Comparison of ENCODE assay signal across 18 cellular contexts in genomic region chr6:132234356-132234755, GRCh38.
DNase-seq lines count a peak whose midpoint lies in the region; ATAC-seq, FAIRE-seq and TF ChIP-seq lines count a peak whose summit lies in the region.
"Had no signal": no experiment of that assay in that cellular context is flagged by ENCODE, and none has a peak within 500 bp of the region (broad histone marks: within the 10 kb centered on the region; RNA-seq: fewer than 3 reads in every experiment).

No MANE protein-coding gene starts in this region.

- H3K27me3 ChIP-seq in BLaER1: no peaks in the 10 kb centered on the region
- H3K27me3 ChIP-seq in SJSA1 (replicated peaks): no peaks in the 10 kb centered on the region
- no peaks in the 10 kb centered on the region for H3K27me3 ChIP-seq in keratinocyte (ENCODE audit: control insufficient read depth, extremely low read depth, insufficient read depth, low read length)

- no peaks in the 10 kb centered on the region for H3K9me1 ChIP-seq in keratinocyte (ENCODE audit: control insufficient read depth, extremely low read depth, insufficient read depth, low read length)

- no peak overlapping the region for H2AFZ ChIP-seq in keratinocyte (ENCODE audit: control insufficient read depth, low read length)
- H2AFZ ChIP-seq: GM23248 had no signal

- no peaks in the 10 kb centered on the region for H3K36me3 ChIP-seq in BLaER1
- H3K36me3 ChIP-seq in HEK293 (ENCODE audit: control insufficient read depth in 2 of 2, insufficient read depth in 1 of 2, low read length in 2 of 2): no peaks in the 10 kb centered on the region
- H3K36me3 ChIP-seq in SJSA1: no peaks in the 10 kb centered on the region
- H3K36me3 ChIP-seq in keratinocyte (ENCODE audit: control insufficient read depth in 2 of 2, extremely low read depth in 1 of 2, insufficient read depth in 2 of 2, low read length in 2 of 2): no peaks in the 10 kb centered on the region
- H3K36me3 ChIP-seq: HAP-1 had no signal

- DNase-seq in SJSA1 (ENCODE audit: low read depth in 1 of 2, low spot score in 2 of 2): no peak
- no peak for DNase-seq in keratinocyte (ENCODE audit: low read depth, low spot score)
- DNase-seq in RCC 7860 (ENCODE audit: low spot score): no peak
- no peak for DNase-seq in GM19238 (ENCODE audit: insufficient read length, low spot score)
- no peak for DNase-seq in NCI-H82 (lab: John Stamatoyannopoulos, UW)
- DNase-seq: 8988T; C1 segment of cervical spinal cord; CD4-positive, alpha-beta T cell; DMS153; DMS79; GM23248 had no signal

- no peak for ATAC-seq in esophagus mucosa
- ATAC-seq: GM12878, K562 had no signal

- peaks cover 15% of the 10 kb centered on the region for H3K4me1 ChIP-seq in BLaER1
- H3K4me1 ChIP-seq in HEK293 (ENCODE audit: control insufficient read depth, insufficient read depth, low read length): no peaks in the 10 kb centered on the region
- peaks cover 47% of the 10 kb centered on the region for H3K4me1 ChIP-seq in SJSA1 (replicated peaks)
- peaks cover 9% of the 10 kb centered on the region for H3K4me1 ChIP-seq in keratinocyte (ENCODE audit: control insufficient read depth, extremely low read depth, insufficient read depth, low read length)
- H3K4me1 ChIP-seq: HAP-1 had no signal

- TF ChIP-seq CTCF in HEK293 (tag by site-specific recombination; IDR thresholded peaks at IDR 0.05): no peak
- TF ChIP-seq CTCF in keratinocyte (optimal IDR thresholded peaks at IDR 0.05 in 1 of 3, IDR thresholded peaks at IDR 0.05 in 1 of 3, conservative IDR thresholded peaks at IDR 0.05 in 1 of 3; ENCODE audit: extremely low read depth in 1 of 3, insufficient read depth in 2 of 3, low read length in 3 of 3): no peak

- FAIRE-seq in keratinocyte (lab: Jason Lieb, UNC): peak; percentile 49
- no peak for FAIRE-seq in RCC 7860 (lab: Jason Lieb, UNC)
- FAIRE-seq: GM12878, GM19239, K562 had no signal

- CTCF ChIA-PET in HEK293 (lab: Yijun Ruan, JAX): interaction anchor here (1.1 to 2.0 kb wide), 5 partner anchors 9 to 309 kb away, joined by 3 to 8 read pairs (median 5); no protein-coding TSS in a partner anchor

- no peaks in the 10 kb centered on the region for H3K79me2 ChIP-seq in keratinocyte (ENCODE audit: control insufficient read depth, insufficient read depth, low read length)

- POLR2A ChIA-PET in HEK293 (lab: Yijun Ruan, JAX): interaction anchor here (1.3 kb wide), 1 partner anchor 283 kb away, joined by 6 read pairs; the partner anchor contains the start of gene CCN2

- H4K20me1 ChIP-seq in BLaER1 (no peaks in the 10 kb centered on the region), keratinocyte (ENCODE audit: control insufficient read depth, extremely low read depth, insufficient read depth, low read length) (no peaks in the 10 kb centered on the region)

- no peak overlapping the region for H3K4me3 ChIP-seq in BLaER1
- no peak overlapping the region for H3K4me3 ChIP-seq in HEK293 (ENCODE audit: low read depth, low read length)
- H3K4me3 ChIP-seq in SJSA1: no peak overlapping the region
- H3K4me3 ChIP-seq in keratinocyte (ENCODE audit: control insufficient read depth in 2 of 3, extremely low read depth in 1 of 3, insufficient read depth in 2 of 3, low read depth in 1 of 3, low read length in 3 of 3): no peak overlapping the region
- H3K4me3 ChIP-seq: GM12878, GM23248, HAP-1, K562 had no signal

- dilution Hi-C loops in keratinocyte (cut with MboI; ENCODE audit: extremely low pct_ligation_motif_present, low sequenced_read_pairs): no loop called here

- H3K4me2 ChIP-seq in BLaER1 (peak overlapping the region; percentile 42), keratinocyte (ENCODE audit: control insufficient read depth, extremely low read depth, insufficient read depth, low read depth, low read length) (peak overlapping the region; percentile 43)

- H3K9me3 ChIP-seq in BLaER1 (no peaks in the 10 kb centered on the region), HEK293 (ENCODE audit: control insufficient read depth, insufficient read depth, low read depth, low read length) (no peaks in the 10 kb centered on the region), SJSA1 (replicated peaks) (no peaks in the 10 kb centered on the region), keratinocyte (ENCODE audit: control insufficient read depth, low read depth, low read length) (no peaks in the 10 kb centered on the region)
- H3K9me3 ChIP-seq: HAP-1 had no signal

- H3K27ac ChIP-seq in BLaER1 (no peak overlapping the region), HEK293 (ENCODE audit: extremely low read depth, low read depth, low read length) (no peak overlapping the region), SJSA1 (peak overlapping the region; percentile 95), keratinocyte (ENCODE audit: control insufficient read depth, insufficient read depth, low read length) (no peak overlapping the region)
- H3K27ac ChIP-seq: GM23248 had no signal

- H3K9ac ChIP-seq in BLaER1 (no peak overlapping the region), keratinocyte (ENCODE audit: control insufficient read depth, extremely low read depth, insufficient read depth, low read length) (no peak overlapping the region)
- H3K9ac ChIP-seq: GM23248 had no signal

TF ChIP-seq in HEK293, 187 proteins besides CTCF, POLR2A, EP300 and RAD21:
- no peak for TF ChIP-seq YY1 (tag by site-specific recombination; IDR thresholded peaks at IDR 0.05)
- peak; percentile 65 for TF ChIP-seq BCL6B (tag by site-specific recombination; IDR thresholded peaks at IDR 0.05)
- TF ChIP-seq ZFP41 (tag by site-specific recombination; IDR thresholded peaks at IDR 0.05; ENCODE audit: borderline replicate concordance): no peak
- no peak for TF ChIP-seq AEBP2 (tag by site-specific recombination; IDR thresholded peaks at IDR 0.05; ENCODE audit: borderline replicate concordance)
- no peak for TF ChIP-seq ZNF510 (tag by site-specific recombination; IDR thresholded peaks at IDR 0.05; ENCODE audit: insufficient replicate concordance)
- no peak for TF ChIP-seq ZNF341 (tag by site-specific recombination; IDR thresholded peaks at IDR 0.05; ENCODE audit: low read depth)
- no peak for TF ChIP-seq ZNF280D (tag by site-specific recombination; IDR thresholded peaks at IDR 0.05)
- no peak for TF ChIP-seq ZNF639 (tag by site-specific recombination; IDR thresholded peaks at IDR 0.05)
